In the genomic region with DNA sequence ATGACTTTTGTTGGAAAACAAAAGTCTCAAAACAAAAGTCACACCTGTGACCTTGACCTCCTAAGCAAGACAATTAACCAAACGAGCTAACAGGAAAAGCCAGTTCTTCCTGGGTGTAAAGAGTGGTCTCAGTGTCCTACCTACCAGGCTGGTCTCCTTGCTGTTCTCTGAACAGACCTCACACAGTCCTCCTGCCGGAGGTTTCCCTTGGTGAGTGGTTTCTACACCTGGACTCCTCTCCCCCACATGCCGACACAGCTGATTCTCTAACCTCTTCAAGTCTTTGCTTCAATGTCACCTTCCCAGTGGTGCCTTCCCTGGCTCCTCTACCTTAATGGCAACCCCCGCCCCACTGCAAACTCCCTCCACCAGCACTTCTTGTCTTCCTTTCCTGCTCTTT, we compare ENCODE assay signal across 17 cellular contexts.
DNase-seq lines count a peak whose midpoint lies in the region; ATAC-seq and TF ChIP-seq lines count a peak whose summit lies in the region.
"Had no signal": no experiment of that assay in that cellular context is flagged by ENCODE, and none has a peak within 500 bp of the region (broad histone marks: within the 10 kb centered on the region; RNA-seq: fewer than 3 reads in every experiment).

No MANE protein-coding gene starts in this region.

- no peak overlapping the region for H3K4me3 Mint-ChIP-seq in GM23338
- H3K4me3 Mint-ChIP-seq: activated naive CD4-positive, alpha-beta T cell treated with anti-CD3 and anti-CD28 coated beads for 36 hours; CD14-positive monocyte had no signal

- H3K27ac Mint-ChIP-seq in GM23338: peak overlapping the region; percentile 6; the same call in 1 of the 2 replicates
- H3K27ac Mint-ChIP-seq: activated naive CD4-positive, alpha-beta T cell treated with anti-CD3 and anti-CD28 coated beads for 36 hours had no signal

- intact Hi-C loops in stomach (cut with DNase I; ENCODE audit: low total_unique reads): no loop called here

- peaks cover 4% of the 10 kb centered on the region for H3K27me3 Mint-ChIP-seq in GM23338 (ENCODE audit: insufficient read depth, low read depth, poor library complexity)

- no peaks in the 10 kb centered on the region for H3K36me3 ChIP-seq in GM23338 (ENCODE audit: insufficient read depth)
- no peaks in the 10 kb centered on the region for H3K36me3 ChIP-seq in RWPE2 (ENCODE audit: low read depth)
- H3K36me3 ChIP-seq in stomach: no peaks in the 10 kb centered on the region
- H3K36me3 ChIP-seq: SJSA1 had no signal

- no peaks in the 10 kb centered on the region for H4K20me1 ChIP-seq in GM23338 (replicated peaks; ENCODE audit: insufficient read depth)

- H3K4me1 Mint-ChIP-seq in GM23338: peaks cover 39% of the 10 kb centered on the region

- H3K27ac ChIP-seq in GM23338 (ENCODE audit: low read depth) (no peak overlapping the region), RWPE2 (ENCODE audit: poor library complexity, severe bottlenecking) (peak overlapping the region; percentile 100), stomach (peak overlapping the region in 4 of 5 donors; percentile 69 to 95 (median 90))
- H3K27ac ChIP-seq: SJSA1 had no signal

- no peak for TF ChIP-seq POLR2A in stomach (IDR thresholded peaks at IDR 0.05)

- no peaks in the 10 kb centered on the region for H3F3A ChIP-seq in GM23338 (replicated peaks; ENCODE audit: low read depth)

- H3K4me1 ChIP-seq in GM23338 (ENCODE audit: insufficient read depth) (peaks cover 29% of the 10 kb centered on the region), RWPE2 (ENCODE audit: insufficient read depth, poor library complexity, severe bottlenecking) (peaks cover 45% of the 10 kb centered on the region), stomach (peaks cover 32 to 64% (median 50%) of the 10 kb centered on the region in 4 donors)

- 75 to 81% (median 77%) methylated on average over 4 of the region's 4 CpGs for WGBS in stomach, 5 donors

- H3K4me2 ChIP-seq in GM23338: peak overlapping the region; percentile 61; the same call in 1 of the 2 replicates

- H3K9me3 Mint-ChIP-seq in GM23338: no peaks in the 10 kb centered on the region
- H3K9me3 Mint-ChIP-seq: activated naive CD4-positive, alpha-beta T cell treated with anti-CD3 and anti-CD28 coated beads for 36 hours had no signal

- TF ChIP-seq CTCF in GM23338 (conservative IDR thresholded peaks at IDR 0.05; ENCODE audit: low read depth in 2 of 2): no peak
- TF ChIP-seq CTCF in RWPE2 (IDR thresholded peaks at IDR 0.05; ENCODE audit: poor library complexity, severe bottlenecking): no peak
- no peak for TF ChIP-seq CTCF in stomach (IDR thresholded peaks at IDR 0.05)

- no peak overlapping the region for H2AFZ ChIP-seq in GM23338

- peaks cover 6% of the 10 kb centered on the region; the same call in 1 of the 2 replicates for H3K27me3 ChIP-seq in GM23338 (ENCODE audit: insufficient read depth)
- no peaks in the 10 kb centered on the region for H3K27me3 ChIP-seq in RWPE2 (ENCODE audit: insufficient read depth, poor library complexity, severe bottlenecking)
- H3K27me3 ChIP-seq in stomach: no peaks in the 10 kb centered on the region
- H3K27me3 ChIP-seq: SJSA1 had no signal

- H3K79me2 ChIP-seq in GM23338 (replicated peaks; ENCODE audit: insufficient read depth): no peaks in the 10 kb centered on the region

- DNase-seq in GM23338 (ENCODE audit: low spot score) (peak; percentile 14), RWPE2 (ENCODE audit: low spot score) (no peak), islet precursor cell (peak; percentile 64), stomach (no peak), 8988T (no peak)
- DNase-seq in NK-92 treated with Interleukin-12 subunit alpha and Interleukin-12 subunit beta, amount 100 ng/mL, for 24 hours (lab: John Stamatoyannopoulos, UW): no peak
- DNase-seq: activated naive CD4-positive, alpha-beta T cell treated with anti-CD3 and anti-CD28 coated beads for 36 hours; hippocampal formation; KBM-7; NCI-H1436; NCI-H774; stimulated activated CD8-positive, alpha-beta memory T cell treated with anti-CD3 and anti-CD28 coated beads, Interleukin-4, amount 100 ng/mL, for 48 hours had no signal

- TF ChIP-seq EP300 in stomach (IDR thresholded peaks at IDR 0.05): no peak

- H3K9me2 ChIP-seq in GM23338 (ENCODE audit: insufficient read depth): peaks cover 5% of the 10 kb centered on the region; the same call in 1 of the 2 replicates

- H3K4me3 ChIP-seq in GM23338: no peak overlapping the region
- no peak overlapping the region for H3K4me3 ChIP-seq in RWPE2 (ENCODE audit: severe bottlenecking)
- H3K4me3 ChIP-seq in stomach: no peak overlapping the region
- H3K4me3 ChIP-seq: lung, SJSA1 had no signal

- H3K36me3 Mint-ChIP-seq in GM23338 (ENCODE audit: low read depth): peaks cover 3% of the 10 kb centered on the region; the same call in 1 of the 3 replicates

- H3K9me3 ChIP-seq in RWPE2 (ENCODE audit: severe bottlenecking) (no peaks in the 10 kb centered on the region), stomach (no peaks in the 10 kb centered on the region)
- H3K9me3 ChIP-seq: SJSA1 had no signal

- ATAC-seq in GM23338 (peak; percentile 51), RWPE2 (ENCODE audit: low read depth) (no peak), HG03460 (IDR thresholded peaks at IDR 0.05; ENCODE audit: unreplicated experiment) (no peak), HG02678 (IDR thresholded peaks at IDR 0.05; ENCODE audit: unreplicated experiment) (no peak)

TF ChIP-seq in GM23338, 12 proteins besides CTCF, POLR2A, EP300 and RAD21 (continues in another document):
- TF ChIP-seq NANOG (IDR thresholded peaks at IDR 0.05; ENCODE audit: borderline replicate concordance): no peak
- no peak for TF ChIP-seq CREB1 (CRISPR knock-in tag; IDR thresholded peaks at IDR 0.05; ENCODE audit: low read depth)
- TF ChIP-seq POLR2AphosphoS5 (IDR thresholded peaks at IDR 0.05; ENCODE audit: low read depth): no peak
- TF ChIP-seq, protein P1, sequence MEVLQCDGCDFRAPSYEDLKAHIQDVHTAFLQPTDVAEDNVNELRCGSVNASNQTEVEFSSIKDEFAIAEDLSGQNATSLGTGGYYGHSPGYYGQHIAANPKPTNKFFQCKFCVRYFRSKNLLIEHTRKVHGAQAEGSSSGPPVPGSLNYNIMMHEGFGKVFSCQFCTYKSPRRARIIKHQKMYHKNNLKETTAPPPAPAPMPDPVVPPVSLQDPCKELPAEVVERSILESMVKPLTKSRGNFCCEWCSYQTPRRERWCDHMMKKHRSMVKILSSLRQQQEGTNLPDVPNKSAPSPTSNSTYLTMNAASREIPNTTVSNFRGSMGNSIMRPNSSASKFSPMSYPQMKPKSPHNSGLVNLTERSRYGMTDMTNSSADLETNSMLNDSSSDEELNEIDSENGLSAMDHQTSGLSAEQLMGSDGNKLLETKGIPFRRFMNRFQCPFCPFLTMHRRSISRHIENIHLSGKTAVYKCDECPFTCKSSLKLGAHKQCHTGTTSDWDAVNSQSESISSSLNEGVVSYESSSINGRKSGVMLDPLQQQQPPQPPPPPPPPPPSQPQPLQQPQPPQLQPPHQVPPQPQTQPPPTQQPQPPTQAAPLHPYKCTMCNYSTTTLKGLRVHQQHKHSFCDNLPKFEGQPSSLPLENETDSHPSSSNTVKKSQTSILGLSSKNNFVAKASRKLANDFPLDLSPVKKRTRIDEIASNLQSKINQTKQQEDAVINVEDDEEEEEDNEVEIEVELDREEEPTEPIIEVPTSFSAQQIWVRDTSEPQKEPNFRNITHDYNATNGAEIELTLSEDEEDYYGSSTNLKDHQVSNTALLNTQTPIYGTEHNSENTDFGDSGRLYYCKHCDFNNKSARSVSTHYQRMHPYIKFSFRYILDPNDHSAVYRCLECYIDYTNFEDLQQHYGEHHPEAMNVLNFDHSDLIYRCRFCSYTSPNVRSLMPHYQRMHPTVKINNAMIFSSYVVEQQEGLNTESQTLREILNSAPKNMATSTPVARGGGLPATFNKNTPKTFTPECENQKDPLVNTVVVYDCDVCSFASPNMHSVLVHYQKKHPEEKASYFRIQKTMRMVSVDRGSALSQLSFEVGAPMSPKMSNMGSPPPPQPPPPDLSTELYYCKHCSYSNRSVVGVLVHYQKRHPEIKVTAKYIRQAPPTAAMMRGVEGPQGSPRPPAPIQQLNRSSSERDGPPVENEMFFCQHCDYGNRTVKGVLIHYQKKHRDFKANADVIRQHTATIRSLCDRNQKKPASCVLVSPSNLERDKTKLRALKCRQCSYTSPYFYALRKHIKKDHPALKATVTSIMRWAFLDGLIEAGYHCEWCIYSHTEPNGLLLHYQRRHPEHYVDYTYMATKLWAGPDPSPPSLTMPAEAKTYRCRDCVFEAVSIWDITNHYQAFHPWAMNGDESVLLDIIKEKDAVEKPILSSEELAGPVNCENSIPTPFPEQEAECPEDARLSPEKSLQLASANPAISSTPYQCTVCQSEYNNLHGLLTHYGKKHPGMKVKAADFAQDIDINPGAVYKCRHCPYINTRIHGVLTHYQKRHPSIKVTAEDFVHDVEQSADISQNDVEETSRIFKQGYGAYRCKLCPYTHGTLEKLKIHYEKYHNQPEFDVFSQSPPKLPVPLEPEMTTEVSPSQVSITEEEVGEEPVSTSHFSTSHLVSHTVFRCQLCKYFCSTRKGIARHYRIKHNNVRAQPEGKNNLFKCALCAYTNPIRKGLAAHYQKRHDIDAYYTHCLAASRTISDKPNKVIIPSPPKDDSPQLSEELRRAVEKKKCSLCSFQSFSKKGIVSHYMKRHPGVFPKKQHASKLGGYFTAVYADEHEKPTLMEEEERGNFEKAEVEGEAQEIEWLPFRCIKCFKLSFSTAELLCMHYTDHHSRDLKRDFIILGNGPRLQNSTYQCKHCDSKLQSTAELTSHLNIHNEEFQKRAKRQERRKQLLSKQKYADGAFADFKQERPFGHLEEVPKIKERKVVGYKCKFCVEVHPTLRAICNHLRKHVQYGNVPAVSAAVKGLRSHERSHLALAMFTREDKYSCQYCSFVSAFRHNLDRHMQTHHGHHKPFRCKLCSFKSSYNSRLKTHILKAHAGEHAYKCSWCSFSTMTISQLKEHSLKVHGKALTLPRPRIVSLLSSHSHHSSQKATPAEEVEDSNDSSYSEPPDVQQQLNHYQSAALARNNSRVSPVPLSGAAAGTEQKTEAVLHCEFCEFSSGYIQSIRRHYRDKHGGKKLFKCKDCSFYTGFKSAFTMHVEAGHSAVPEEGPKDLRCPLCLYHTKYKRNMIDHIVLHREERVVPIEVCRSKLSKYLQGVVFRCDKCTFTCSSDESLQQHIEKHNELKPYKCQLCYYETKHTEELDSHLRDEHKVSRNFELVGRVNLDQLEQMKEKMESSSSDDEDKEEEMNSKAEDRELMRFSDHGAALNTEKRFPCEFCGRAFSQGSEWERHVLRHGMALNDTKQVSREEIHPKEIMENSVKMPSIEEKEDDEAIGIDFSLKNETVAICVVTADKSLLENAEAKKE (CRISPR knock-in tag; IDR thresholded peaks at IDR 0.05): peak; percentile 58; the same call in 1 of the 2 replicates

Comparison
In these comparisons a context has a peak if more than half of its experiments do, and no peak if none do; other contexts are left out.
1. DNase-seq: peak in GM23338 (single experiment) and islet precursor cell (single experiment); none in RWPE2 (single experiment), stomach (single experiment), 8988T (single experiment) and NK-92 treated with Interleukin-12 subunit alpha and Interleukin-12 subunit beta, amount 100 ng/mL, for 24 hours (single experiment).